In the genomic region with DNA sequence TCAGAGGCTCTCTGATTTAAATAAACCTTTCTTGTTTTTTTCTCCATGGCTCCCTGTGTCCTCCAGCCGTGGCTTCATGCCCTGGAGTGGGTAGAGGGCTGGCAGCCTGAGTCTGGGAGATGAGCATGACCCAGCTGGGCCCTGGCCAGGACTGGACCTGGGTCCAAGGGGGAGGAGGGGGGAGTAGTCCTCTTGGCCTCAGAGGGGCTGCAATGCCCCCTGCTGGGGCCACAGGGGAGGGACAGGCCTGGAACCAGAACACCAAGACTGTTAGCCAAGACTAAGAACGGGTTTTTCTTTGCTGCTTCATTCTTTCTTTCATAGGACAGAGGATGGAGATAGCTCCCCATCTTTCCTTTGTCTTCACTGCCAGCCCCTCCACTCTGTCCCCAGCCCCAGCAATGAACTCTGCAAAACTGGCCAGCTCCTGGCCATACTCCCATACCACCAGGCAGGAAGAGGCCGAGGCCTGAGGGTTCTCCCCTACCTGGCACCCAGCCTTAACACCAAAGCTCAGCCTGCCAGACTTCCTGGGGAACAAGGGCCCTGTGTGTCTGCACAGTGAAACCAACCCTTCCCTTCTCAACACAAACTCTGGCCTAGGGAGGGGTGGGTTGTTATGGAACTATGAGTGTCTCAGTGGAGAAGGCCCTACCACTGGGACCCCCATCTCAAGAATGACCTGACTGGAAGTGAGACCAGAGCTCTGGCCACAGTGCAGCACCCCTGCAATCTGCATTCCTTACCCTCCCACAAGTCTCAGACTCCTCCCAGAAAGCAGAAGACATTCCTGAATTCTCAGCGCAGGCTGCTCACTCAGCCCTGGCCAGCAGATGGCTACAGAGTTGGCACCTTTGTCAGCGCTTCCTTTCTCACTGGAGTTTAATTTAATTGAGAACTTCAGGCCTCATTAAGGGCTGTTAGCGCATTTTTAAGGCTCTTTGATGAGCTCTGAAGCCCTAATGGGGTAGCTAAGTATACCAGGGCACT, we compare ENCODE assay signal across 8 cellular contexts. TPM values are rescaled to one million over a fixed set of nuclear protein-coding genes. Genes with fewer than 3 reads are reported as not detected.
A peak's percentile ranks its signal among the peaks of the same experiment; 100 is the strongest.
DNase-seq lines count a peak whose midpoint lies in the region; ATAC-seq and TF ChIP-seq lines count a peak whose summit lies in the region.

No MANE protein-coding gene starts in this region.

- no peak overlapping the region for H3K27ac Mint-ChIP-seq in T-helper 17 cell

- no peaks in the 10 kb centered on the region for H3K27me3 ChIP-seq in esophagus squamous epithelium

- H3K4me3 ChIP-seq in esophagus squamous epithelium, result no peak overlapping the region

- no peak for TF ChIP-seq POLR2A in esophagus squamous epithelium (IDR thresholded peaks at IDR 0.05)

- no peak for ATAC-seq in HG02610 (IDR thresholded peaks at IDR 0.05; ENCODE audit: unreplicated experiment)
- no peak for ATAC-seq in T-helper 17 cell

- H3K27me3 Mint-ChIP-seq in T-helper 17 cell, result no peaks in the 10 kb centered on the region

- DNase-seq in AG20443 (ENCODE audit: low spot score), result peak; percentile 84
- peak; percentile 88 for DNase-seq in H4 (ENCODE audit: low spot score)
- peak; percentile 62 for DNase-seq in SK-N-DZ (ENCODE audit: low spot score)
- no peak for DNase-seq in esophagus squamous epithelium (lab: John Stamatoyannopoulos, UW)
- peak; percentile 85 for DNase-seq in myocyte (ENCODE audit: low read depth)
- DNase-seq in activated CD4-positive, alpha-beta T cell treated with anti-CD3 and anti-CD28 coated beads for 1 hour, result no peak
- no peak for DNase-seq in T-helper 17 cell

- H3K36me3 ChIP-seq in esophagus squamous epithelium, result peaks cover 0 to 42% (median 8%) of the 10 kb centered on the region in 3 donors

- intact Hi-C loops in esophagus squamous epithelium (cut with DNase I), result loop anchor here (5.0 kb wide), 1 partner anchor 62 kb away; no protein-coding TSS in a partner anchor

- H3K4me1 Mint-ChIP-seq in T-helper 17 cell, result peaks cover 13% of the 10 kb centered on the region

- 30 to 49% methylated on average over 4 to 5 of the region's 6 CpGs for WGBS in esophagus squamous epithelium, 2 donors

- H3K27ac ChIP-seq in esophagus squamous epithelium, result peak overlapping the region; percentile 45 to 93 (median 74)

- H3K4me1 ChIP-seq in esophagus squamous epithelium, result peaks cover 6 to 56% (median 42%) of the 10 kb centered on the region in 3 donors

- TF ChIP-seq CTCF in esophagus squamous epithelium (IDR thresholded peaks at IDR 0.05), result peak; percentile 31 to 74 (median 55)

- H3K9me3 ChIP-seq in esophagus squamous epithelium (no peaks in the 10 kb centered on the region), T-helper 17 cell (ENCODE audit: control insufficient read depth, low read length, poor library complexity, severe bottlenecking) (no peaks in the 10 kb centered on the region)

- H3K36me3 Mint-ChIP-seq in T-helper 17 cell (ENCODE audit: low read depth), result no peaks in the 10 kb centered on the region

- no peak overlapping the region for H3K4me3 Mint-ChIP-seq in T-helper 17 cell

RNA-seq across cellular contexts. Expression of gene SLC29A1, which starts 11.0 kb away (rescaled TPM):
- 17.3 and 33.8 TPM in 2 replicates for total RNA-seq in H4 (2014; rRNA removed; shearing (Covaris generic))
- 53.3 and 54.4 TPM in 2 replicates for polyA plus RNA-seq in SK-N-DZ (2014; cell fraction: cytosol; rRNA removed)
- polyA plus RNA-seq in SK-N-DZ (2014; cell fraction: nucleus; rRNA removed), result 213 and 272 TPM in 2 replicates
- total RNA-seq in esophagus squamous epithelium (10 to 100 TPM; 12.7 to 24.8 (median 22.3) TPM), myocyte (159 and 244 TPM in 2 replicates), T-helper 17 cell (1 to 10 TPM; 1.4 to 3.4 TPM)
- polyA plus RNA-seq in myocyte (2012), result 361 TPM

RNA-seq across cellular contexts. Expression of gene HSP90AB1, which starts 12.5 kb away (rescaled TPM):
- 2,045 and 2,316 TPM in 2 replicates for total RNA-seq in H4 (2014; rRNA removed; shearing (Covaris generic))
- polyA plus RNA-seq in SK-N-DZ (2014; cell fraction: cytosol; rRNA removed), result 1,614 and 1,776 TPM in 2 replicates
- polyA plus RNA-seq in SK-N-DZ (2014; cell fraction: nucleus; rRNA removed), result 579 and 767 TPM in 2 replicates
- total RNA-seq in esophagus squamous epithelium, result 100 to 1,000 TPM; 433 to 696 (median 601) TPM
- 1,588 and 1,639 TPM in 2 replicates for total RNA-seq in myocyte
- polyA plus RNA-seq in myocyte (2012), result 942 TPM
- total RNA-seq in T-helper 17 cell, result 100 to 1,000 TPM; 454 to 478 TPM

RNA-seq across cellular contexts. Expression of gene MYMX, which starts 17.7 kb away (rescaled TPM):
- not detected in 2 replicates for total RNA-seq in H4 (2014; rRNA removed; shearing (Covaris generic))
- polyA plus RNA-seq in SK-N-DZ (2014; cell fraction: cytosol; rRNA removed), result not detected in 2 replicates
- not detected in 2 replicates for polyA plus RNA-seq in SK-N-DZ (2014; cell fraction: nucleus; rRNA removed)
- total RNA-seq in esophagus squamous epithelium (not detected), myocyte (109 and 219 TPM in 2 replicates), T-helper 17 cell (not detected)
- 119 TPM for polyA plus RNA-seq in myocyte (2012)

RNA-seq across cellular contexts. Expression of gene SLC35B2, which starts 22.9 kb away (rescaled TPM):
- 177 and 195 TPM in 2 replicates for total RNA-seq in H4 (2014; rRNA removed; shearing (Covaris generic))
- polyA plus RNA-seq in SK-N-DZ (2014; cell fraction: cytosol; rRNA removed), result 52.7 and 59.7 TPM in 2 replicates
- polyA plus RNA-seq in SK-N-DZ (2014; cell fraction: nucleus; rRNA removed), result 39.2 and 41.2 TPM in 2 replicates
- 10 to 100 TPM in 3 of 4 donors, 1 to 10 TPM in 1; 9.7 to 34.4 (median 21.2) TPM for total RNA-seq in esophagus squamous epithelium
- 51.4 and 55.6 TPM in 2 replicates for total RNA-seq in myocyte
- polyA plus RNA-seq in myocyte (2012), result 82.4 TPM
- total RNA-seq in T-helper 17 cell, result 10 to 100 TPM; 14.7 to 15.2 TPM

RNA-seq across cellular contexts. Expression of gene NFKBIE, which starts 31.0 kb away (rescaled TPM):
- 11.2 and 12.4 TPM in 2 replicates for total RNA-seq in H4 (2014; rRNA removed; shearing (Covaris generic))
- polyA plus RNA-seq in SK-N-DZ (2014; cell fraction: cytosol; rRNA removed), result 17.0 and 22.0 TPM in 2 replicates
- polyA plus RNA-seq in SK-N-DZ (2014; cell fraction: nucleus; rRNA removed), result 19.9 and 24.9 TPM in 2 replicates
- total RNA-seq in esophagus squamous epithelium, result 10 to 100 TPM in 3 of 4 donors, 1 to 10 TPM in 1; 8.6 to 11.2 (median 10.2) TPM
- 7.8 and 12.8 TPM in 2 replicates for total RNA-seq in myocyte
- 4.3 TPM for polyA plus RNA-seq in myocyte (2012)
- total RNA-seq in T-helper 17 cell, result 10 to 100 TPM; 59.2 to 62.8 TPM

Comparison
In these comparisons a context has a peak if more than half of its experiments do, and no peak if none do; other contexts are left out.
1. DNase-seq: peak in AG20443 (single experiment), H4 (single experiment), SK-N-DZ (single experiment) and myocyte (single experiment); none in esophagus squamous epithelium (single experiment), activated CD4-positive, alpha-beta T cell treated with anti-CD3 and anti-CD28 coated beads for 1 hour (single experiment) and T-helper 17 cell (0 of 3).
2. RNA of gene MYMX, which starts 17.7 kb away (total RNA-seq): 109 to 219 TPM in myocyte; not detected in H4, not detected in esophagus squamous epithelium and not detected in T-helper 17 cell; every median in the first group is over 100 times any median in the second.